Comparison of ENCODE assay signal across 22 cellular contexts in genomic region chr5:167731951-167732350, GRCh38.
"Had no signal": no experiment of that assay in that cellular context is flagged by ENCODE, and none has a peak within 500 bp of the region (broad histone marks: within the 10 kb centered on the region; RNA-seq: fewer than 3 reads in every experiment).

No MANE protein-coding gene starts in this region.

- H3K27ac ChIP-seq: RWPE1 had no signal

- H3K27me3 ChIP-seq: MG63 had no signal

- H3K4me3 ChIP-seq: MG63 had no signal

- H3K9me3 ChIP-seq: MG63 had no signal

- DNase-seq: KBM-7; MG63; NCI-H1092; NCI-H1105 treated with DMSO at 0.1 percent for 48 hours; NCI-H1417 treated with DMSO at 0.1 percent for 48 hours; NCI-H146; NCI-H1694 treated with DMSO at 0.1 percent for 48 hours; NCI-H1930; NCI-H2081; NCI-H2107; NCI-H2227 treated with DMSO at 0.1 percent for 48 hours; NCI-H446; NCI-H510A; NCI-H524 treated with DMSO at 0.1 percent for 48 hours; NCI-H69; NCI-H774; NK-92 treated with Interleukin-12 subunit alpha and Interleukin-12 subunit beta, amount 100 ng/mL, for 24 hours; PC-3; SHP77; SW 1271 had no signal

- ATAC-seq: Panc1, PC-3 had no signal

- H3K36me3 ChIP-seq: MG63 had no signal
